Comparison of ENCODE assay signal across 9 cellular contexts in the genomic region with DNA sequence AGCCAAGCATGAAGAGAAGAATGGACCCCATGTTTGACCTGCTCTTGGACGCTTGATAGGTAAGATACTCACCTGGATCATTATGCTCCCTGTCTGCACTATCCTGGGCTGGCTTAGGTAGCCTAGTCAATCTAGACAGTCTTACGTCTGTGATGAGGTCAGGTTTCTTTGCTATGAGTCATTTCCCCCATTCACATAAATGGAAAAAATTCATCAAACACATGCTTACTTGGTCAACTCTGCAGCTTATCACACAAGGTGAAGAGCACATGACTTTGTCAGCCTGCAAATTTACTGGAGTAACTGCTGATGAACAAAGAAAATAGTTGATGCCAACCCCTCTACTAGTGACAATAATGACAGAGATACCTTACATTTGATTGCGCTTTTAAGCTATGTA.
DNase-seq lines count a peak whose midpoint lies in the region; ATAC-seq and TF ChIP-seq lines count a peak whose summit lies in the region.
"Had no signal": no experiment of that assay in that cellular context is flagged by ENCODE, and none has a peak within 500 bp of the region (broad histone marks: within the 10 kb centered on the region; RNA-seq: fewer than 3 reads in every experiment).

No MANE protein-coding gene starts in this region.

- H3K27me3 ChIP-seq in adipocyte (replicated peaks; ENCODE audit: control insufficient read depth, insufficient read depth, low read length), result no peaks in the 10 kb centered on the region
- no peaks in the 10 kb centered on the region for H3K27me3 ChIP-seq in mesenchymal stem cell (ENCODE audit: control insufficient read depth in 1 of 2, insufficient read depth in 1 of 2, low read length in 2 of 2)

- no peak overlapping the region for H2BK15ac ChIP-seq in mesenchymal stem cell (ENCODE audit: low read depth, poor library complexity, severe bottlenecking)

- no peak overlapping the region for H2BK5ac ChIP-seq in mesenchymal stem cell (ENCODE audit: low read depth, low read length, poor library complexity, severe bottlenecking)

- no peak overlapping the region for H3K14ac ChIP-seq in mesenchymal stem cell (ENCODE audit: low read length in 2 of 2)

- H3K9ac ChIP-seq in adipocyte (ENCODE audit: low read length) (no peak overlapping the region), mesenchymal stem cell (ENCODE audit: low read length) (no peak overlapping the region)

- no peak overlapping the region for H2BK120ac ChIP-seq in mesenchymal stem cell (ENCODE audit: low read depth, low read length)

- H3K4me2 ChIP-seq in mesenchymal stem cell (ENCODE audit: low read length, poor library complexity, severe bottlenecking), result no peak overlapping the region

- peak overlapping the region in 1 of 2 experiments; percentile 18 for H3K4ac ChIP-seq in mesenchymal stem cell (ENCODE audit: low read depth in 1 of 2, low read length in 2 of 2)

- no peak overlapping the region for H3K27ac ChIP-seq in mesenchymal stem cell (ENCODE audit: low read length, poor library complexity, severe bottlenecking)
- H3K27ac ChIP-seq: WERI-Rb-1 had no signal

- 69% methylated on average over 3 of the region's 3 CpGs for WGBS in mesenchymal stem cell

- H3K18ac ChIP-seq in mesenchymal stem cell (ENCODE audit: low read depth in 1 of 2, low read length in 2 of 2), result no peak overlapping the region

- H3K36me3 ChIP-seq in adipocyte (ENCODE audit: control insufficient read depth, insufficient read depth, low read length, severe bottlenecking) (no peaks in the 10 kb centered on the region), mesenchymal stem cell (ENCODE audit: control insufficient read depth in 1 of 2, insufficient read depth in 2 of 2, low read depth in 1 of 2, low read length in 2 of 2) (no peaks in the 10 kb centered on the region)
- H3K36me3 ChIP-seq: WERI-Rb-1 had no signal

- no peak overlapping the region for H4K8ac ChIP-seq in mesenchymal stem cell (ENCODE audit: low read length)

- peak; percentile 84 to 85 for ATAC-seq in activated CD4-positive, CD25-positive, alpha-beta regulatory T cell treated with anti-CD3 and anti-CD28 coated beads, Interleukin-2, amount 50 U/mL, for 24 hours
- no peak for ATAC-seq in esophagus mucosa
- ATAC-seq in GM21737 (IDR thresholded peaks at IDR 0.05; ENCODE audit: unreplicated experiment), result no peak
- no peak for ATAC-seq in HG03342 (IDR thresholded peaks at IDR 0.05; ENCODE audit: unreplicated experiment)

- H2AFZ ChIP-seq in mesenchymal stem cell (ENCODE audit: low read depth, low read length), result no peak overlapping the region

- no peak for TF ChIP-seq POLR2A in NB4 (IDR thresholded peaks at IDR 0.05; ENCODE audit: extremely low read depth, insufficient read length)

- H2BK12ac ChIP-seq in mesenchymal stem cell (ENCODE audit: low read length in 2 of 2), result peak overlapping the region; percentile 85 to 96

- H3K79me1 ChIP-seq in mesenchymal stem cell (replicated peaks; ENCODE audit: low read length, poor library complexity, severe bottlenecking), result no peaks in the 10 kb centered on the region

- H3K9me3 ChIP-seq in adipocyte (ENCODE audit: control insufficient read depth, low read length) (no peaks in the 10 kb centered on the region), mesenchymal stem cell (ENCODE audit: control insufficient read depth, low read length) (no peaks in the 10 kb centered on the region)

- no peak for DNase-seq in activated CD4-positive, CD25-positive, alpha-beta regulatory T cell treated with anti-CD3 and anti-CD28 coated beads, Interleukin-2, amount 50 U/mL, for 72 hours
- DNase-seq in NB4 (ENCODE audit: low read depth) (peak; percentile 22), adipocyte (ENCODE audit: low read depth) (peak; percentile 48), mesenchymal stem cell (peak; percentile 87)
- DNase-seq: WERI-Rb-1 had no signal

- H2AK5ac ChIP-seq in mesenchymal stem cell (ENCODE audit: low read length, severe bottlenecking), result peak overlapping the region; percentile 5

- no peak for TF ChIP-seq CTCF in NB4 (IDR thresholded peaks at IDR 0.05; ENCODE audit: low read depth, low read length)

- no peak overlapping the region for H3K23ac ChIP-seq in mesenchymal stem cell (ENCODE audit: low read length in 2 of 2)

- H4K91ac ChIP-seq in mesenchymal stem cell (ENCODE audit: low read length), result peak overlapping the region; percentile 8

- H3K4me1 ChIP-seq in adipocyte (ENCODE audit: control insufficient read depth, insufficient read depth, low read length), result peaks cover 12% of the 10 kb centered on the region
- peaks cover 14% of the 10 kb centered on the region for H3K4me1 ChIP-seq in mesenchymal stem cell (ENCODE audit: control insufficient read depth, insufficient read depth, low read depth, low read length)

- H3K4me3 ChIP-seq in NB4 (ENCODE audit: low read depth, low read length) (no peak overlapping the region), adipocyte (ENCODE audit: low read length) (no peak overlapping the region), mesenchymal stem cell (ENCODE audit: insufficient read depth in 1 of 2, low read depth in 1 of 2, low read length in 2 of 2) (no peak overlapping the region)

Comparison
In these comparisons a context has a peak if more than half of its experiments do, and no peak if none do; other contexts are left out.
1. ATAC-seq: peak in activated CD4-positive, CD25-positive, alpha-beta regulatory T cell treated with anti-CD3 and anti-CD28 coated beads, Interleukin-2, amount 50 U/mL, for 24 hours (2 of 2); none in esophagus mucosa (single experiment), GM21737 (single experiment) and HG03342 (single experiment).